ENCODE assay signal across 38 cellular contexts in genomic region chr6:25896252-25896651, GRCh38. TPM values are rescaled to one million over a fixed set of nuclear protein-coding genes. Genes with fewer than 3 reads are reported as not detected.
"Had no signal": no experiment of that assay in that cellular context is flagged by ENCODE, and none has a peak within 500 bp of the region (broad histone marks: within the 10 kb centered on the region; RNA-seq: fewer than 3 reads in every experiment).

No MANE protein-coding gene starts in this region.

- ATAC-seq: activated naive CD4-positive, alpha-beta T cell treated with anti-CD3 and anti-CD28 coated beads, Interleukin-2, amount 50 U/mL, for 72 hours; activated naive CD8-positive, alpha-beta T cell treated with anti-CD3 and anti-CD28 coated beads, Interleukin-2, amount 50 U/mL, for 24 hours; activated T-cell treated with anti-CD3 and anti-CD28 coated beads, Interleukin-2, amount 50 U/mL, for 4 hours; activated T-cell treated with anti-CD3 and anti-CD28 coated beads, Interleukin-2, amount 50 U/mL, for 72 hours; activated T-helper 17 cell treated with anti-CD3 and anti-CD28 coated beads, Interleukin-2, amount 50 U/mL, for 72 hours; body of pancreas had no signal

- H3K27ac ChIP-seq: adrenal gland, ascending aorta, body of pancreas, brain microvascular endothelial cell, breast epithelium, cardiac muscle cell had no signal

- FAIRE-seq: astrocyte, bronchial epithelial cell had no signal

- H3K4me1 ChIP-seq: adrenal gland, ascending aorta, breast epithelium had no signal

- H3K36me3 ChIP-seq: adrenal gland, ascending aorta, brain microvascular endothelial cell, breast epithelium, cardiac muscle cell had no signal

- H3K9me3 ChIP-seq: adrenal gland, ascending aorta, body of pancreas, breast epithelium had no signal

- DNase-seq: activated effector memory CD4-positive, alpha-beta T cell treated with anti-CD3 and anti-CD28 coated beads, Interleukin-2, amount 50 U/mL, for 16 hours; activated effector memory CD4-positive, alpha-beta T cell treated with Interleukin-2 at 50 U/mL for 16 hours; activated gamma-delta T cell; activated gamma-delta T cell treated with Interleukin-2 at 50 U/mL for 16 hours; activated naive CD4-positive, alpha-beta T cell; activated naive CD4-positive, alpha-beta T cell treated with anti-CD3 and anti-CD28 coated beads for 36 hours; activated naive CD4-positive, alpha-beta T cell treated with anti-CD3 and anti-CD28 coated beads, Interleukin-2, amount 10 ng/mL, durations not matched to agents 7 days and 5 days; activated naive CD4-positive, alpha-beta T cell treated with anti-CD3 and anti-CD28 coated beads, Interleukin-2, amount 50 U/mL, for 16 hours; activated naive CD4-positive, alpha-beta T cell treated with Interleukin-2 at 50 U/mL for 16 hours; activated naive CD8-positive, alpha-beta T cell treated with anti-CD3 and anti-CD28 coated beads for 36 hours; activated naive CD8-positive, alpha-beta T cell treated with anti-CD3 and anti-CD28 coated beads, Interleukin-2, amount 10 ng/mL, durations not matched to agents 7 days and 5 days; activated naive CD8-positive, alpha-beta T cell treated with anti-CD3 and anti-CD28 coated beads, Interleukin-2, amount 50 U/mL, for 24 hours; activated T-cell treated with anti-CD3 and anti-CD28 coated beads, Interleukin-2, amount 50 U/mL, for 1 hour; activated T-cell treated with anti-CD3 and anti-CD28 coated beads, Interleukin-2, amount 50 U/mL, for 24 hours; activated T-cell treated with anti-CD3 and anti-CD28 coated beads, Interleukin-2, amount 50 U/mL, for 4 hours; activated T-cell treated with anti-CD3 and anti-CD28 coated beads, Interleukin-2, amount 50 U/mL, for 48 hours; activated T-cell treated with anti-CD3 and anti-CD28 coated beads, Interleukin-2, amount 50 U/mL, for 72 hours; adrenal gland; amniotic stem cell; amygdala; anterior cingulate cortex; aorta; body of pancreas; brain microvascular endothelial cell; caudate nucleus; central memory CD4-positive, alpha-beta T cell; cerebellar nuclear complex had no signal

- H3K27me3 ChIP-seq: adrenal gland, ascending aorta, body of pancreas, brain microvascular endothelial cell, breast epithelium had no signal

- H3K4me3 ChIP-seq: adrenal gland, ascending aorta, body of pancreas, breast epithelium, cardiac muscle cell had no signal

RNA-seq across cellular contexts. Expression of gene SLC17A3, which starts 22.2 kb away (rescaled TPM):
- total RNA-seq: activated naive CD4-positive, alpha-beta T cell treated with anti-CD3 and anti-CD28 coated beads for 36 hours; activated naive CD8-positive, alpha-beta T cell treated with anti-CD3 and anti-CD28 coated beads for 36 hours; aorta; ascending aorta; astrocyte; body of pancreas; breast epithelium; bronchial epithelial cell; cardiac muscle cell; cardiac septum; cerebellum; chondrocyte had no signal
- polyA plus RNA-seq: adipose tissue, aorta, cardiac muscle cell had no signal

RNA-seq across cellular contexts. Expression of gene SLC17A2, which starts 34.2 kb away (rescaled TPM):
- total RNA-seq: activated naive CD8-positive, alpha-beta T cell treated with anti-CD3 and anti-CD28 coated beads for 36 hours; activated naive CD8-positive, alpha-beta T cell treated with anti-CD3 and anti-CD28 coated beads, Interleukin-2, amount 10 ng/mL, durations not matched to agents 7 days and 5 days; activated T-cell treated with anti-CD3 and anti-CD28 coated beads, Interleukin-2, amount 50 U/mL, for 72 hours; activated T-helper 17 cell treated with anti-CD3 and anti-CD28 coated beads, Interleukin-2, amount 50 U/mL, for 72 hours; adrenal gland; aorta; ascending aorta; astrocyte; body of pancreas; breast epithelium; bronchial epithelial cell; cardiac muscle cell; cardiac septum; cerebellum; chondrocyte had no signal
- polyA plus RNA-seq: adipose tissue, adrenal gland, aorta, cardiac muscle cell had no signal
